In genomic region chr9:94373779-94374175, GRCh38 we compare ENCODE assay signal across 11 cellular contexts. TPM values are rescaled to one million over a fixed set of nuclear protein-coding genes. Genes with fewer than 3 reads are reported as not detected.
A peak's percentile ranks its signal among the peaks of the same experiment; 100 is the strongest.
DNase-seq lines count a peak whose midpoint lies in the region; ATAC-seq and TF ChIP-seq lines count a peak whose summit lies in the region.
"Not testable (repeated sequence)": the region's sequence is repeated elsewhere in the genome, so short reads cannot be mapped to it uniquely, and the experiment has no call there.
"Had no signal": no experiment of that assay in that cellular context is flagged by ENCODE, and none has a peak within 500 bp of the region (broad histone marks: within the 10 kb centered on the region; RNA-seq: fewer than 3 reads in every experiment).

No MANE protein-coding gene starts in this region.

- TF ChIP-seq EP300 in gastroesophageal sphincter (IDR thresholded peaks at IDR 0.05); sigmoid colon (IDR thresholded peaks at IDR 0.05): not testable (repeated sequence)

- not testable (repeated sequence) for TF ChIP-seq POLR2A in gastroesophageal sphincter (IDR thresholded peaks at IDR 0.05); sigmoid colon (IDR thresholded peaks at IDR 0.05); uterus (IDR thresholded peaks at IDR 0.05)

- not testable (repeated sequence) for TF ChIP-seq CTCF in GM06990 (IDR thresholded peaks at IDR 0.05; ENCODE audit: insufficient read depth, low read length, poor library complexity, severe bottlenecking); OCI-LY1 (IDR thresholded peaks at IDR 0.05; ENCODE audit: low read length); gastroesophageal sphincter (IDR thresholded peaks at IDR 0.05); mesothelial cell of epicardium (IDR thresholded peaks at IDR 0.05; ENCODE audit: unreplicated experiment); sigmoid colon (IDR thresholded peaks at IDR 0.05); uterus (IDR thresholded peaks at IDR 0.05)

- CTCF ChIA-PET in activated CD8-positive, alpha-beta memory T cell treated with anti-CD3 and anti-CD28 coated beads, Interleukin-2, amount 10 ng/mL, durations not matched to agents 7 days and 5 days (lab: Charles Lee) = not testable (repeated sequence)

- H2AFZ ChIP-seq in OCI-LY1 (ENCODE audit: low read length) = not testable (repeated sequence)

- not testable (repeated sequence) for H4K20me1 ChIP-seq in OCI-LY1 (ENCODE audit: insufficient read depth, low read length)

- H3K4me3 Mint-ChIP-seq in activated CD8-positive, alpha-beta memory T cell treated with anti-CD3 and anti-CD28 coated beads, Interleukin-2, amount 10 ng/mL, durations not matched to agents 7 days and 5 days = peak overlapping the region; percentile 70
- peak overlapping the region; percentile 70 for H3K4me3 Mint-ChIP-seq in mesothelial cell of epicardium

- H3K9me3 Mint-ChIP-seq in activated CD8-positive, alpha-beta memory T cell treated with anti-CD3 and anti-CD28 coated beads, Interleukin-2, amount 10 ng/mL, durations not matched to agents 7 days and 5 days (ENCODE audit: low read depth); mesothelial cell of epicardium: not testable (repeated sequence)

- H3K4me3 ChIP-seq in GM06990 (replicated peaks; ENCODE audit: low read depth, low read length) (peak overlapping the region; percentile 44), OCI-LY1 (ENCODE audit: low read depth, low read length, poor library complexity, severe bottlenecking) (peak overlapping the region; percentile 68), gastroesophageal sphincter (peak overlapping the region; percentile 39 to 64), sigmoid colon (peak overlapping the region; percentile 51 to 63 (median 60)), uterus (peak overlapping the region; percentile 18 to 70)

- peak overlapping the region; percentile 54 for H3K4me2 ChIP-seq in OCI-LY1 (ENCODE audit: low read length)

- H3K27ac ChIP-seq in OCI-LY1 (ENCODE audit: low read depth, low read length, poor library complexity, severe bottlenecking) = peak overlapping the region; percentile 22
- H3K27ac ChIP-seq in caudate nucleus (ENCODE audit: low read depth, low read length) = peak overlapping the region; percentile 52
- H3K27ac ChIP-seq in gastroesophageal sphincter = peak overlapping the region; percentile 49 to 86 (median 84)
- peak overlapping the region; percentile 76 to 87 (median 82) for H3K27ac ChIP-seq in sigmoid colon
- H3K27ac ChIP-seq in uterus = peak overlapping the region; percentile 43 to 78

- H3K9me2 ChIP-seq in OCI-LY1 (ENCODE audit: low read depth, low read length) = not testable (repeated sequence)

- WGBS in gastroesophageal sphincter (ENCODE audit: low coverage in 1 of 2), 2 donors = 0% methylated on average over 1 to 3 of the region's 11 CpGs
- 44 to 52% methylated on average over 7 of the region's 11 CpGs for WGBS in sigmoid colon, 2 donors

- not testable (repeated sequence) for H3K27me3 Mint-ChIP-seq in activated CD8-positive, alpha-beta memory T cell treated with anti-CD3 and anti-CD28 coated beads, Interleukin-2, amount 10 ng/mL, durations not matched to agents 7 days and 5 days
- peaks cover 21% of the 10 kb centered on the region for H3K27me3 Mint-ChIP-seq in mesothelial cell of epicardium (ENCODE audit: low read depth)

- intact Hi-C loops in sigmoid colon (cut with DNase I); uterus (cut with DNase I; ENCODE audit: low total_unique reads): not testable (repeated sequence)

- peaks cover 11% of the 10 kb centered on the region for H3K4me1 Mint-ChIP-seq in activated CD8-positive, alpha-beta memory T cell treated with anti-CD3 and anti-CD28 coated beads, Interleukin-2, amount 10 ng/mL, durations not matched to agents 7 days and 5 days
- not testable (repeated sequence) for H3K4me1 Mint-ChIP-seq in mesothelial cell of epicardium

- DNase-seq in GM06990 (ENCODE audit: extremely low read depth, insufficient read length); activated CD8-positive, alpha-beta memory T cell treated with anti-CD3 and anti-CD28 coated beads, Interleukin-2, amount 10 ng/mL, durations not matched to agents 7 days and 5 days; caudate nucleus (lab: John Stamatoyannopoulos, UW); mesothelial cell of epicardium (ENCODE audit: low spot score in 2 of 2, unreplicated experiment in 2 of 2); sigmoid colon; uterus: not testable (repeated sequence)

- H3K9ac ChIP-seq in OCI-LY1 (ENCODE audit: low read length) = peak overlapping the region; percentile 37; the same call in 1 of the 2 replicates

- not testable (repeated sequence) for H3F3A ChIP-seq in OCI-LY1 (ENCODE audit: insufficient read depth, low read length)

- H3K9me3 ChIP-seq in OCI-LY1 (ENCODE audit: low read length); gastroesophageal sphincter; sigmoid colon; uterus: not testable (repeated sequence)

- not testable (repeated sequence) for H3K27me3 ChIP-seq in GM06990 (replicated peaks; ENCODE audit: control insufficient read depth, insufficient read depth, low read length); OCI-LY1 (ENCODE audit: insufficient read depth, low read length); gastroesophageal sphincter; sigmoid colon; uterus

- ATAC-seq in activated CD8-positive, alpha-beta memory T cell treated with anti-CD3 and anti-CD28 coated beads, Interleukin-2, amount 10 ng/mL, durations not matched to agents 7 days and 5 days; gastroesophageal sphincter: not testable (repeated sequence)

- not testable (repeated sequence) for H3K4me1 ChIP-seq in OCI-LY1 (ENCODE audit: insufficient read depth, low read length, severe bottlenecking); gastroesophageal sphincter; sigmoid colon; uterus

- H3K27ac Mint-ChIP-seq in activated CD8-positive, alpha-beta memory T cell treated with anti-CD3 and anti-CD28 coated beads, Interleukin-2, amount 10 ng/mL, durations not matched to agents 7 days and 5 days = peak overlapping the region; percentile 77
- H3K27ac Mint-ChIP-seq in mesothelial cell of epicardium = peak overlapping the region; percentile 81

- not testable (repeated sequence) for H3K36me3 Mint-ChIP-seq in activated CD8-positive, alpha-beta memory T cell treated with anti-CD3 and anti-CD28 coated beads, Interleukin-2, amount 10 ng/mL, durations not matched to agents 7 days and 5 days; mesothelial cell of epicardium

- not testable (repeated sequence) for H3K36me3 ChIP-seq in GM06990 (ENCODE audit: control insufficient read depth, insufficient read depth, low read length); OCI-LY1 (ENCODE audit: insufficient read depth, low read length); gastroesophageal sphincter; sigmoid colon; uterus

- peaks cover 11% of the 10 kb centered on the region for H3K79me2 ChIP-seq in OCI-LY1 (ENCODE audit: insufficient read depth, low read length)

RNA-seq across cellular contexts. Expression of gene NUTM2F, which starts 45.3 kb away (rescaled TPM):
- total RNA-seq in activated CD8-positive, alpha-beta memory T cell treated with anti-CD3 and anti-CD28 coated beads, Interleukin-2, amount 10 ng/mL, durations not matched to agents 7 days and 5 days = not detected
- total RNA-seq in gastroesophageal sphincter (not detected), mesothelial cell of epicardium (0.27 to 0.38 TPM (median 0.31 TPM) in 3 replicates), sigmoid colon (not detected), uterus (not detected)
- not detected for polyA plus RNA-seq in sigmoid colon
- total RNA-seq: dermis microvascular lymphatic vessel endothelial cell, pulmonary artery endothelial cell, Right ventricle myocardium superior had no signal

Comparison
In these comparisons a context has a peak if more than half of its experiments do, and no peak if none do; other contexts are left out.
1. H3K27ac ChIP-seq: peak in every context shown above with its lines; median percentile 84 in gastroesophageal sphincter; 82 in sigmoid colon; 60 in uterus; 52 in caudate nucleus; 22 in OCI-LY1.